15 cellular contexts compared by ENCODE assay signal in genomic region chr3:16104161-16104560, GRCh38.
"Had no signal": no experiment of that assay in that cellular context is flagged by ENCODE, and none has a peak within 500 bp of the region (broad histone marks: within the 10 kb centered on the region; RNA-seq: fewer than 3 reads in every experiment).

No MANE protein-coding gene starts in this region.

- H3K27me3 ChIP-seq: dorsolateral prefrontal cortex, heart left ventricle, sigmoid colon, upper lobe of right lung had no signal

- H3K27ac ChIP-seq: dorsolateral prefrontal cortex had no signal

- DNase-seq: activated B cell treated with CpG ODN at 0.5 μM for 24 hours; activated CD4-positive, alpha-beta T cell treated with anti-CD3 and anti-CD28 coated beads, Interleukin-2, amount 50 U/mL, for 1 hour; activated naive CD4-positive, alpha-beta T cell treated with anti-CD3 and anti-CD28 coated beads for 36 hours; activated T-cell treated with anti-CD3 and anti-CD28 coated beads for 4 hours; dorsolateral prefrontal cortex; foreskin melanocyte; heart left ventricle; occipital lobe; stimulated activated CD4-positive, alpha-beta T cell treated with anti-CD3 and anti-CD28 coated beads, Interleukin-15, amount 100 ng/mL, for 24 hours; stimulated activated CD4-positive, alpha-beta T cell treated with anti-CD3 and anti-CD28 coated beads, Interleukin-4, amount 100 ng/mL, for 24 hours; T-helper 17 cell; upper lobe of right lung had no signal

- H3K36me3 ChIP-seq: heart left ventricle, sigmoid colon, upper lobe of right lung had no signal

- H3K9me3 ChIP-seq: heart left ventricle, sigmoid colon, upper lobe of right lung had no signal

- ATAC-seq: activated T-helper 17 cell treated with anti-CD3 and anti-CD28 coated beads, Interleukin-2, amount 50 U/mL, for 72 hours; esophagus mucosa; T-helper 17 cell; upper lobe of right lung had no signal

- H3K4me3 ChIP-seq: dorsolateral prefrontal cortex, heart left ventricle, sigmoid colon, upper lobe of right lung had no signal
